ENCODE assay signal across 7 cellular contexts in genomic region chr15:62059108-62059817, GRCh38. TPM values are rescaled to one million over a fixed set of nuclear protein-coding genes. Genes with fewer than 3 reads are reported as not detected.
A peak's percentile ranks its signal among the peaks of the same experiment; 100 is the strongest.
DNase-seq lines count a peak whose midpoint lies in the region; ATAC-seq, FAIRE-seq and TF ChIP-seq lines count a peak whose summit lies in the region.

No MANE protein-coding gene starts in this region.

- no peaks in the 10 kb centered on the region for H3K9me2 ChIP-seq in GM23248 (ENCODE audit: insufficient read depth)

- TSS peak; percentile 38 for BruUV-seq in endothelial cell of umbilical vein (replicated peaks; lab: Mats Ljungman, UMichigan)

- H3K27me3 ChIP-seq in GM23248 (replicated peaks; ENCODE audit: insufficient read depth) (no peaks in the 10 kb centered on the region), endothelial cell of umbilical vein (ENCODE audit: control insufficient read depth in 2 of 2, insufficient read depth in 2 of 2, low read length in 2 of 2) (no peaks in the 10 kb centered on the region), osteoblast (ENCODE audit: insufficient read depth, low read length) (peaks cover 31% of the 10 kb centered on the region)

- peaks cover 4% of the 10 kb centered on the region; the same call in 1 of the 2 replicates for H3K4me1 ChIP-seq in GM23248 (ENCODE audit: insufficient read depth)
- H3K4me1 ChIP-seq in endothelial cell of umbilical vein (ENCODE audit: control insufficient read depth, extremely low read depth, insufficient read depth, low read length): peaks cover 23% of the 10 kb centered on the region
- peaks cover 9% of the 10 kb centered on the region for H3K4me1 ChIP-seq in osteoblast (ENCODE audit: insufficient read depth, low read length)

- in situ Hi-C loops in GM23248 (cut with MboI): no loop called here

- peak; percentile 40 for DNase-seq in GM23248
- DNase-seq in RKO (ENCODE audit: low spot score): peak; percentile 58
- DNase-seq in endothelial cell of umbilical vein (ENCODE audit: low read depth, low spot score): peak; percentile 61
- DNase-seq in osteoblast (ENCODE audit: insufficient read length, low spot score, missing footprints): no peak
- no peak for DNase-seq in SHP77 (lab: John Stamatoyannopoulos, UW)
- DNase-seq in GDM1 (lab: John Stamatoyannopoulos, UW): no peak

- POLR2A ChIA-PET in endothelial cell of umbilical vein (lab: Charles Lee): interaction anchor here (1.7 kb wide), 1 partner anchor 106 kb away, joined by 5 read pairs; the partner anchor contains the start of gene C2CD4B

- peak; percentile 4 to 21 for TF ChIP-seq CTCF in endothelial cell of umbilical vein (IDR thresholded peaks at IDR 0.05; ENCODE audit: extremely low read depth in 1 of 2, insufficient read depth in 1 of 2, low read depth in 1 of 2, low read length in 2 of 2)
- TF ChIP-seq CTCF in osteoblast (IDR thresholded peaks at IDR 0.05; ENCODE audit: extremely low read depth, low read depth, low read length): peak; percentile 28

- WGBS in GM23248 (ENCODE audit: low coverage in 1 of 2, low lambda C conversion rate in 2 of 2, missing lambda C conversion rate in 2 of 2), 2 experiments: 6% methylated on average over 13 of the region's 13 CpGs

- no peak for FAIRE-seq in endothelial cell of umbilical vein (lab: Jason Lieb, UNC)

- no peaks in the 10 kb centered on the region for H3K9me1 ChIP-seq in endothelial cell of umbilical vein (replicated peaks; ENCODE audit: control insufficient read depth, extremely low read depth, insufficient read depth, low read length)

- peak overlapping the region; percentile 100 for H3K4me3 ChIP-seq in GM23248
- peak overlapping the region; percentile 90 to 99 (median 92) for H3K4me3 ChIP-seq in endothelial cell of umbilical vein (replicated peaks in 1 of 3; ENCODE audit: insufficient read depth in 1 of 3, low read depth in 1 of 3, low read length in 3 of 3)
- peak overlapping the region; percentile 80 for H3K4me3 ChIP-seq in osteoblast (ENCODE audit: insufficient read depth, low read length)

- H2AFZ ChIP-seq in GM23248 (peak overlapping the region; percentile 97), endothelial cell of umbilical vein (ENCODE audit: low read depth, low read length) (peak overlapping the region; percentile 93), osteoblast (ENCODE audit: low read length) (peak overlapping the region; percentile 98)

- peaks cover 49% of the 10 kb centered on the region for H3K79me2 ChIP-seq in GM23248 (ENCODE audit: insufficient read depth)
- H3K79me2 ChIP-seq in endothelial cell of umbilical vein (ENCODE audit: control insufficient read depth, insufficient read depth, low read length): peaks cover 37% of the 10 kb centered on the region
- H3K79me2 ChIP-seq in osteoblast (ENCODE audit: insufficient read depth, low read length): peaks cover 56% of the 10 kb centered on the region

- dilution Hi-C loops in endothelial cell of umbilical vein (cut with MboI; ENCODE audit: extremely low pct_ligation_motif_present, low sequenced_read_pairs): no loop called here

- H3K4me2 ChIP-seq in GM23248 (ENCODE audit: unreplicated experiment) (peak overlapping the region; percentile 96), endothelial cell of umbilical vein (ENCODE audit: insufficient read depth, low read length) (peak overlapping the region; percentile 99), osteoblast (ENCODE audit: insufficient read depth, low read length) (peak overlapping the region; percentile 99)

- TF ChIP-seq POLR2A in endothelial cell of umbilical vein (IDR thresholded peaks at IDR 0.05; ENCODE audit: low read depth, low read length): no peak

- H3F3A ChIP-seq in GM23248 (ENCODE audit: insufficient read depth): peaks cover 7% of the 10 kb centered on the region

- CTCF ChIA-PET in endothelial cell of umbilical vein (lab: Charles Lee): interaction anchor here (0.7 to 3.5 kb wide), 19 partner anchors 11 to 248 kb away, joined by 3 to 27 read pairs (median 7); partner anchors contain the start of gene C2CD4B

- intact Hi-C loops in endothelial cell of umbilical vein (cut with micrococcal nuclease): no loop called here

- ATAC-seq in GM21723 (IDR thresholded peaks at IDR 0.05; ENCODE audit: unreplicated experiment): no peak

- H3K36me3 ChIP-seq in GM23248 (ENCODE audit: low read depth): no peaks in the 10 kb centered on the region
- no peaks in the 10 kb centered on the region for H3K36me3 ChIP-seq in endothelial cell of umbilical vein (ENCODE audit: control insufficient read depth in 2 of 2, extremely low read depth in 1 of 2, insufficient read depth in 2 of 2, low read length in 2 of 2)
- no peaks in the 10 kb centered on the region for H3K36me3 ChIP-seq in osteoblast (ENCODE audit: insufficient read depth, low read length)

- H3K27ac ChIP-seq in GM23248: peak overlapping the region; percentile 77
- H3K27ac ChIP-seq in endothelial cell of umbilical vein (ENCODE audit: insufficient read depth, low read depth, low read length): peak overlapping the region; percentile 81
- peak overlapping the region; percentile 78 for H3K27ac ChIP-seq in osteoblast (ENCODE audit: low read depth, low read length)

- H3K9me3 ChIP-seq in GM23248 (ENCODE audit: low read depth) (no peaks in the 10 kb centered on the region), endothelial cell of umbilical vein (replicated peaks; ENCODE audit: control insufficient read depth, insufficient read depth, low read length) (no peaks in the 10 kb centered on the region), osteoblast (ENCODE audit: low read depth, low read length) (no peaks in the 10 kb centered on the region)

- peak overlapping the region; percentile 89 for H3K9ac ChIP-seq in GM23248
- H3K9ac ChIP-seq in endothelial cell of umbilical vein (replicated peaks; ENCODE audit: extremely low read depth, insufficient read depth, low read length): peak overlapping the region; percentile 92

- H4K20me1 ChIP-seq in GM23248 (ENCODE audit: insufficient read depth): no peaks in the 10 kb centered on the region
- no peaks in the 10 kb centered on the region for H4K20me1 ChIP-seq in endothelial cell of umbilical vein (replicated peaks; ENCODE audit: control insufficient read depth, extremely low read depth, insufficient read depth, low read length)
- peaks cover 13% of the 10 kb centered on the region for H4K20me1 ChIP-seq in osteoblast (ENCODE audit: insufficient read depth, low read length)

TF ChIP-seq in endothelial cell of umbilical vein, 7 proteins besides CTCF, POLR2A, EP300 and RAD21:
- no peak for TF ChIP-seq JUN (IDR thresholded peaks at IDR 0.05; ENCODE audit: borderline replicate concordance, insufficient read depth, insufficient read length, low read depth)
- TF ChIP-seq MAX (IDR thresholded peaks at IDR 0.05; ENCODE audit: insufficient read depth, insufficient read length): no peak
- no peak for TF ChIP-seq FOS (IDR thresholded peaks at IDR 0.05; ENCODE audit: borderline replicate concordance, insufficient read depth, low read length)

RNA-seq across cellular contexts. Expression of gene VPS13C, which starts 1.0 kb away (rescaled TPM):
- total RNA-seq in GM23248 (2014; rRNA removed; shearing (Covaris generic)): 21.7 and 23.8 TPM in 2 replicates
- 8.0 and 8.7 TPM in 2 replicates for polyA plus RNA-seq in GM23248 (2016; fragmentation: Nextera tagmentation; extraction: Ambion mirVana)
- total RNA-seq in endothelial cell of umbilical vein: 57.5 and 60.3 TPM in 2 replicates
- 8.6 and 10.8 TPM in 2 replicates for polyA plus RNA-seq in endothelial cell of umbilical vein
- polyA plus RNA-seq in endothelial cell of umbilical vein (2011; cell fraction: cytosol; rRNA removed): 7.6 TPM in 2 replicates
- polyA plus RNA-seq in endothelial cell of umbilical vein (2011; cell fraction: nucleus; rRNA removed): 37.7 and 42.1 TPM in 2 replicates
- polyA plus RNA-seq in endothelial cell of umbilical vein (2012): 17.6 and 21.9 TPM in 2 replicates
- 66.7 and 87.2 TPM in 2 replicates for polyA minus RNA-seq in endothelial cell of umbilical vein
- 16.4 TPM for polyA minus RNA-seq in endothelial cell of umbilical vein (2011; cell fraction: cytosol; rRNA and poly(A)+ RNA removed)
- polyA minus RNA-seq in endothelial cell of umbilical vein (2011; cell fraction: nucleus; rRNA and poly(A)+ RNA removed): 175 and 231 TPM in 2 replicates
- total RNA-seq in osteoblast: 117 and 142 TPM in 2 replicates

RNA-seq across cellular contexts. Expression of gene C2CD4A, which starts 7.5 kb away (rescaled TPM):
- not detected in 2 replicates for total RNA-seq in GM23248 (2014; rRNA removed; shearing (Covaris generic))
- polyA plus RNA-seq in GM23248 (2016; fragmentation: Nextera tagmentation; extraction: Ambion mirVana) (not detected in 2 replicates), endothelial cell of umbilical vein (0.10 and 0.33 TPM in 2 replicates)
- total RNA-seq in endothelial cell of umbilical vein (0.46 and 1.1 TPM in 2 replicates), osteoblast (under 0.01 TPM in 1 of 2 replicates, not detected in the other)
- 0.23 and 0.25 TPM in 2 replicates for polyA plus RNA-seq in endothelial cell of umbilical vein (2011; cell fraction: cytosol; rRNA removed)
- polyA plus RNA-seq in endothelial cell of umbilical vein (2011; cell fraction: nucleus; rRNA removed): 0.64 and 0.80 TPM in 2 replicates
- 0.25 and 0.37 TPM in 2 replicates for polyA plus RNA-seq in endothelial cell of umbilical vein (2012)
- 0.06 and 0.34 TPM in 2 replicates for polyA minus RNA-seq in endothelial cell of umbilical vein
- polyA minus RNA-seq in endothelial cell of umbilical vein (2011; cell fraction: cytosol; rRNA and poly(A)+ RNA removed): not detected
- 1.6 and 2.3 TPM in 2 replicates for polyA minus RNA-seq in endothelial cell of umbilical vein (2011; cell fraction: nucleus; rRNA and poly(A)+ RNA removed)

Comparison
In these comparisons a context has a peak if more than half of its experiments do, and no peak if none do; other contexts are left out.
1. DNase-seq: peak in GM23248 (single experiment), RKO (single experiment) and endothelial cell of umbilical vein (single experiment); none in osteoblast (single experiment), SHP77 (0 of 2) and GDM1 (single experiment).
2. Peak in every context shown above with its lines, with median percentiles within 50 percentile points of each other: H2AFZ ChIP-seq, H3K27ac ChIP-seq, H3K4me2 ChIP-seq and H3K4me3 ChIP-seq.